Comparison of ENCODE assay signal across 21 cellular contexts in the genomic region with DNA sequence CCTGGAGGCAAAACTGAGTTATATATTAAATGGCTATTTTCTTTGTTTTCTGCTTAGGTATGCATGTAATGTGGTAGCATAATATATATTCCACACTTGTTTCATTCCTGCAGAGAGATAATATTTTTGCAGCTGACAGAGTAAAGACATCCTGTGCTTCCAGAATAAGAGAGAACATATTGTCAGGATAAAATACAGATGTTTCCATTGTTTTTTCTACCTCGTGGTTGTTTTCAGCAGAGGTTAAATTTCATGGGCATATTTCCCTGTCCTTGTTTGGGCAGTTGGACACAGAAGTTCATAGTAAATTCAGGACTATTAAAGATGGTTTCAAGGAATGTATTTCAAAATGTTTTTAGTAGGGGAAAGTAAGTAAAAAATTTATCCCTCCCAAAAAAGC. TPM values are rescaled to one million over a fixed set of nuclear protein-coding genes. Genes with fewer than 3 reads are reported as not detected.
"Had no signal": no experiment of that assay in that cellular context is flagged by ENCODE, and none has a peak within 500 bp of the region (broad histone marks: within the 10 kb centered on the region; RNA-seq: fewer than 3 reads in every experiment).

No MANE protein-coding gene starts in this region.

- DNase-seq: IMR-90, Karpas-422, KG1, MV-4-11, NCI-H1048, NCI-H1105, NCI-H1417, NCI-H1436 treated with DMSO at 0.1 percent for 48 hours, NCI-H1694, NCI-H187 treated with DMSO at 0.1 percent for 48 hours, NCI-H2029 treated with DMSO at 0.1 percent for 48 hours, NCI-H2171 treated with DMSO at 0.1 percent for 48 hours, NCI-H524 treated with DMSO at 0.1 percent for 48 hours, NCI-H69, NCI-H774, SHP77 treated with DMSO at 0.1 percent for 48 hours had no signal

- ATAC-seq: HepG2, Panc1, Right ventricle myocardium inferior, SK-N-SH treated with all-trans-retinoic acid at 6 μM for 48 hours had no signal

- H3K27me3 ChIP-seq: SJCRH30 had no signal

- H3K9me3 ChIP-seq: SJCRH30 had no signal

- H3K4me3 ChIP-seq: SJCRH30 had no signal

- H3K27ac ChIP-seq: SJCRH30 had no signal

- H3K36me3 ChIP-seq: SJCRH30 had no signal

RNA-seq across cellular contexts. Expression of a gene that starts 47.6 kb away (rescaled TPM):
- total RNA-seq: HepG2, IMR-90 had no signal
- polyA plus RNA-seq: HepG2, IMR-90 had no signal
